ENCODE assay signal across 1 cellular context in genomic region chr10:22434521-22434920, GRCh38.
TF ChIP-seq lines count a peak whose summit lies in the region.

No MANE protein-coding gene starts in this region.

TF ChIP-seq in IMR-90, 13 proteins besides CTCF, POLR2A, EP300 and RAD21 (continued from another document):
- TF ChIP-seq BHLHE40 (IDR thresholded peaks at IDR 0.05; ENCODE audit: low read depth, low read length) (no peak), FOS (IDR thresholded peaks at IDR 0.05; ENCODE audit: low read depth, low read length) (no peak), RFX5 (IDR thresholded peaks at IDR 0.05; ENCODE audit: low read depth, low read length) (no peak)
